11 cellular contexts compared by ENCODE assay signal in the genomic region with DNA sequence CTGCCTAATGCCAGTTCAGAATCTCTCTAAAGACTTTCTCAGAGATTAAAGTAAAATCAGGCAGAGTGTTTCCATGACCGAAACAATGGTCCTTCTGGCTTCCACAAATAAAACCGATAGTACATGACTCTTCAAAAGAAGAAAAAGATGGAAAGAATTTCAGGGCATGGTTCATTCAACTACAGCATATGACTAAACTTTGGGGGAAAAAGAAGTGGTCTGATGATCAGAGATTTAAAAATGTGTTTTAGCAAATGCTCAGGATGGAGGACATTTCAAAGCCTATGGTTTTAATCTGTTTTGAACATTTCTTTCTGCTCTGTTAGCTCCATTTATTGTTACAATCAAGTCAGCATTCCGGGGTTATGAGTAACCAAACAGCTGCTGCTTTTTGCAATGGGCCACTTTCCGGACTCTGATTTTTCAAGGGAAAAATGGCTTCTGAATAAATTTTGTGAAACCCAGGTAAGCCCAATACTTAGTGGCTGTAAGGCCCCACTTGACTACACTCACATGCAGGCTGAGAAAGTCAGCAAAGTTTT.
DNase-seq lines count a peak whose midpoint lies in the region; ATAC-seq and TF ChIP-seq lines count a peak whose summit lies in the region.
"Had no signal": no experiment of that assay in that cellular context is flagged by ENCODE, and none has a peak within 500 bp of the region (broad histone marks: within the 10 kb centered on the region; RNA-seq: fewer than 3 reads in every experiment).

No MANE protein-coding gene starts in this region.

- H3K27me3 Mint-ChIP-seq in GM23338 (ENCODE audit: insufficient read depth, low read depth, poor library complexity) (peaks cover 3% of the 10 kb centered on the region), brain (no peaks in the 10 kb centered on the region)
- H3K27me3 Mint-ChIP-seq: CD8-positive, alpha-beta memory T cell had no signal

- TF ChIP-seq CTCF in GM23338 (conservative IDR thresholded peaks at IDR 0.05; ENCODE audit: low read depth in 2 of 2): no peak
- no peak for TF ChIP-seq CTCF in brain (conservative IDR thresholded peaks at IDR 0.05)
- TF ChIP-seq CTCF in heart left ventricle (IDR thresholded peaks at IDR 0.05): no peak
- TF ChIP-seq CTCF in retinal pigment epithelial cell (conservative IDR thresholded peaks at IDR 0.05; ENCODE audit: low read depth, low read length): no peak

- no peak overlapping the region for H3K27ac ChIP-seq in GM23338 (ENCODE audit: low read depth)
- H3K27ac ChIP-seq in heart left ventricle: peak overlapping the region; percentile 7 to 77 (median 52)
- H3K27ac ChIP-seq: KMS-11 had no signal

- no peak overlapping the region for H3K4me2 ChIP-seq in GM23338
- H3K4me2 ChIP-seq: KMS-11 had no signal

- no peaks in the 10 kb centered on the region for H4K20me1 ChIP-seq in GM23338 (replicated peaks; ENCODE audit: insufficient read depth)

- H3K4me3 ChIP-seq in GM23338 (no peak overlapping the region), heart left ventricle (no peak overlapping the region), retinal pigment epithelial cell (ENCODE audit: low read length) (no peak overlapping the region)

- no peaks in the 10 kb centered on the region for H3K27me3 ChIP-seq in GM23338 (ENCODE audit: insufficient read depth)
- H3K27me3 ChIP-seq in heart left ventricle: no peaks in the 10 kb centered on the region

- H3K36me3 ChIP-seq in GM23338 (ENCODE audit: insufficient read depth) (no peaks in the 10 kb centered on the region), heart left ventricle (peaks cover 0 to 2% (median 0%) of the 10 kb centered on the region in 9 donors)

- H3K4me1 ChIP-seq in GM23338 (ENCODE audit: insufficient read depth) (peaks cover 12% of the 10 kb centered on the region), heart left ventricle (peaks cover 0 to 23% (median 6%) of the 10 kb centered on the region in 12 donors)

- H3K36me3 Mint-ChIP-seq in GM23338 (ENCODE audit: low read depth) (no peaks in the 10 kb centered on the region), brain (peaks cover 8% of the 10 kb centered on the region)

- H3K27ac Mint-ChIP-seq in GM23338 (no peak overlapping the region), brain (peak overlapping the region; percentile 88 to 98 (median 96))
- H3K27ac Mint-ChIP-seq: activated CD4-positive, alpha-beta memory T cell treated with anti-CD3 and anti-CD28 coated beads, Interleukin-2, amount 10 ng/mL, durations not matched to agents 7 days and 5 days had no signal

- H3K4me1 Mint-ChIP-seq in GM23338: peaks cover 11% of the 10 kb centered on the region
- peaks cover 61% of the 10 kb centered on the region for H3K4me1 Mint-ChIP-seq in brain
- H3K4me1 Mint-ChIP-seq: activated CD4-positive, alpha-beta memory T cell treated with anti-CD3 and anti-CD28 coated beads, Interleukin-2, amount 10 ng/mL, durations not matched to agents 7 days and 5 days; CD8-positive, alpha-beta memory T cell had no signal

- 53 to 69% (median 57%) methylated on average over 4 of the region's 4 CpGs for WGBS in heart left ventricle, 4 donors

- no peak for TF ChIP-seq POLR2A in heart left ventricle (IDR thresholded peaks at IDR 0.05)

- no peaks in the 10 kb centered on the region for H3K9me3 ChIP-seq in heart left ventricle

- H3K4me3 Mint-ChIP-seq in GM23338 (no peak overlapping the region), brain (peak overlapping the region; percentile 20 to 76 (median 61))
- H3K4me3 Mint-ChIP-seq: activated CD4-positive, alpha-beta memory T cell treated with anti-CD3 and anti-CD28 coated beads, Interleukin-2, amount 10 ng/mL, durations not matched to agents 7 days and 5 days; CD8-positive, alpha-beta memory T cell had no signal

- H2AFZ ChIP-seq in GM23338: peak overlapping the region; percentile 98

- peaks cover 2% of the 10 kb centered on the region; the same call in 1 of the 3 replicates for H3K9me3 Mint-ChIP-seq in GM23338
- H3K9me3 Mint-ChIP-seq in brain: peaks cover 0 to 12% (median 9%) of the 10 kb centered on the region in 5 experiments
- H3K9me3 Mint-ChIP-seq: activated CD4-positive, alpha-beta memory T cell treated with anti-CD3 and anti-CD28 coated beads, Interleukin-2, amount 10 ng/mL, durations not matched to agents 7 days and 5 days; CD8-positive, alpha-beta memory T cell had no signal

- 0 out of 2 replicates have a peak, but pooled peaks cover 3% of the 10 kb centered on the region for H3K9me2 ChIP-seq in GM23338 (ENCODE audit: insufficient read depth)

- intact Hi-C loops in heart left ventricle (cut with DNase I): no loop called here

- DNase-seq in GM23338 (ENCODE audit: low spot score): no peak
- DNase-seq in heart left ventricle: no peak
- peak; percentile 93 for DNase-seq in retinal pigment epithelial cell (ENCODE audit: low read depth)
- DNase-seq in NCI-H2196 treated with DMSO at 0.1 percent for 48 hours (lab: John Stamatoyannopoulos, UW; ENCODE audit: unreplicated experiment): no peak
- no peak for DNase-seq in NCI-H2029 treated with DMSO at 0.1 percent for 48 hours (lab: John Stamatoyannopoulos, UW)
- DNase-seq in NCI-H524 (lab: John Stamatoyannopoulos, UW): no peak
- DNase-seq: activated CD4-positive, alpha-beta memory T cell treated with anti-CD3 and anti-CD28 coated beads, Interleukin-2, amount 10 ng/mL, durations not matched to agents 7 days and 5 days; CD8-positive, alpha-beta memory T cell had no signal

- no peak for ATAC-seq in GM23338
- ATAC-seq in heart left ventricle: peak in 2 of 4 donors; percentile 43 to 73
- no peak for ATAC-seq in GM21423 (IDR thresholded peaks at IDR 0.05; ENCODE audit: unreplicated experiment)

- no peaks in the 10 kb centered on the region for H3F3A ChIP-seq in GM23338 (replicated peaks; ENCODE audit: low read depth)

- H3K79me2 ChIP-seq in GM23338 (replicated peaks; ENCODE audit: insufficient read depth): no peaks in the 10 kb centered on the region

TF ChIP-seq in GM23338, 12 proteins besides CTCF, POLR2A, EP300 and RAD21:
- TF ChIP-seq CREB1 (CRISPR knock-in tag; IDR thresholded peaks at IDR 0.05; ENCODE audit: low read depth) (no peak), POLR2AphosphoS5 (IDR thresholded peaks at IDR 0.05; ENCODE audit: low read depth) (no peak), EZH2phosphoT487 (IDR thresholded peaks at IDR 0.05; ENCODE audit: unreplicated experiment) (no peak)
- TF ChIP-seq, protein P1, sequence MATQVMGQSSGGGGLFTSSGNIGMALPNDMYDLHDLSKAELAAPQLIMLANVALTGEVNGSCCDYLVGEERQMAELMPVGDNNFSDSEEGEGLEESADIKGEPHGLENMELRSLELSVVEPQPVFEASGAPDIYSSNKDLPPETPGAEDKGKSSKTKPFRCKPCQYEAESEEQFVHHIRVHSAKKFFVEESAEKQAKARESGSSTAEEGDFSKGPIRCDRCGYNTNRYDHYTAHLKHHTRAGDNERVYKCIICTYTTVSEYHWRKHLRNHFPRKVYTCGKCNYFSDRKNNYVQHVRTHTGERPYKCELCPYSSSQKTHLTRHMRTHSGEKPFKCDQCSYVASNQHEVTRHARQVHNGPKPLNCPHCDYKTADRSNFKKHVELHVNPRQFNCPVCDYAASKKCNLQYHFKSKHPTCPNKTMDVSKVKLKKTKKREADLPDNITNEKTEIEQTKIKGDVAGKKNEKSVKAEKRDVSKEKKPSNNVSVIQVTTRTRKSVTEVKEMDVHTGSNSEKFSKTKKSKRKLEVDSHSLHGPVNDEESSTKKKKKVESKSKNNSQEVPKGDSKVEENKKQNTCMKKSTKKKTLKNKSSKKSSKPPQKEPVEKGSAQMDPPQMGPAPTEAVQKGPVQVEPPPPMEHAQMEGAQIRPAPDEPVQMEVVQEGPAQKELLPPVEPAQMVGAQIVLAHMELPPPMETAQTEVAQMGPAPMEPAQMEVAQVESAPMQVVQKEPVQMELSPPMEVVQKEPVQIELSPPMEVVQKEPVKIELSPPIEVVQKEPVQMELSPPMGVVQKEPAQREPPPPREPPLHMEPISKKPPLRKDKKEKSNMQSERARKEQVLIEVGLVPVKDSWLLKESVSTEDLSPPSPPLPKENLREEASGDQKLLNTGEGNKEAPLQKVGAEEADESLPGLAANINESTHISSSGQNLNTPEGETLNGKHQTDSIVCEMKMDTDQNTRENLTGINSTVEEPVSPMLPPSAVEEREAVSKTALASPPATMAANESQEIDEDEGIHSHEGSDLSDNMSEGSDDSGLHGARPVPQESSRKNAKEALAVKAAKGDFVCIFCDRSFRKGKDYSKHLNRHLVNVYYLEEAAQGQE (IDR thresholded peaks at IDR 0.05; ENCODE audit: unreplicated experiment): no peak
